Comparison of ENCODE assay signal across 8 cellular contexts in the genomic region with DNA sequence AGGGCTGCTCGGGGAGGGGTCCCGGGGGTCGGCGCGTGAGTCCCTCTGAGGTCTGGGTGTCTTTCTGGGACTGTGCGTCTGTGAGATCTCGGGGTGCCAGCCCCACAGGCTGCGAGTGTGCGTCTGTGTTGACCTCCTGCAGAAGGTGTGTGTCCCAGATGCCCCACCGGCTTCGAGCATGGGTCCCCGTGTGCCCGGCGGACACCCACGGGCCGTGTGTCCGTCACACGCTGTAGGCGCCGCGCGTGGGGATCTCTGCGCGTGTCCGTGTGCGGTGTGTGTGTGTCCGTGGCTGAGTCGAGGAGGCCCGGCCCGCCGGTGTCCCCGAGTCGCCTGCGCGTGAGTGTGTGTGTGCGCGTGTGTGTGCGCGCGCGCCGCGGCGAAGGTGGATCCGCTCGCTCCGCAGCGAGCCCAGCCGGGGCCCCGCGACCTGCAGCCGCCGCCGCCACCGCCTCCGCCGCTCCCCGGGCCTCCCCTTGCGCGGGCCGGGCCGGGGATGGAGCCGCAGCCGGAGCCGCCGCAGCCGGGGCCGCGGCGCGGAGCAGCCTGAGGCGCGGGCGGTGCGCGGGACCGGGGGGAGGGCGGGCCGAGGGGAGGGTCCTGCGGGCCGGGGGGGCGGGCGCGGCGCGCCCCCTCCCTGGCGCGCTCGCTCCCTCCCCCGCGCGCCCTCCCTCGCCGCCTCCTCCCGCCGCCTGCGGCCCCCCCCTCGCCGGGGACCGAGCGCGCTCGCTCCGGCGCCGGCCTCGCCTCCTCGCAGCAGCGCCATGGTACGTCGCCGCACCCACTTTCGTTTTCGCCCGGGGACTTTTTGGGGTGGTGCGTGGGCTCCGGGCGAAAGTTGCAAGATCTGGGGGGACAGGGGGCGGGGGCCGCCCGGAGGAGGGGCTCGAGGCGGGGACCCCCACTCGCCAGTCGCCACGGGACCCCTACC. TPM values are rescaled to one million over a fixed set of nuclear protein-coding genes. Genes with fewer than 3 reads are reported as not detected.
A peak's percentile ranks its signal among the peaks of the same experiment; 100 is the strongest.
DNase-seq lines count a peak whose midpoint lies in the region; ATAC-seq and TF ChIP-seq lines count a peak whose summit lies in the region.

No MANE protein-coding gene starts in this region.

- TF ChIP-seq CTCF in OCI-LY1 (IDR thresholded peaks at IDR 0.05; ENCODE audit: low read length) (no peak), foreskin fibroblast (IDR thresholded peaks at IDR 0.05; ENCODE audit: low read depth, low read length) (no peak), omental fat pad (IDR thresholded peaks at IDR 0.05) (no peak), upper lobe of left lung (IDR thresholded peaks at IDR 0.05) (peak in 1 of 6 experiments; percentile 14)

- peak overlapping the region; percentile 58; the same call in 1 of the 2 replicates for H3K9ac ChIP-seq in OCI-LY1 (ENCODE audit: low read length)

- no peak overlapping the region for H2AFZ ChIP-seq in OCI-LY1 (ENCODE audit: low read length)

- peak overlapping the region; percentile 67 for H3K4me3 ChIP-seq in OCI-LY1 (ENCODE audit: low read depth, low read length, poor library complexity, severe bottlenecking)
- peak overlapping the region; percentile 59 to 64 for H3K4me3 ChIP-seq in foreskin fibroblast (ENCODE audit: low read depth in 1 of 2, low read length in 2 of 2)
- H3K4me3 ChIP-seq in upper lobe of left lung = peak overlapping the region; percentile 89 to 99 (median 98)

- no peaks in the 10 kb centered on the region for H3K36me3 ChIP-seq in OCI-LY1 (ENCODE audit: insufficient read depth, low read length)
- no peaks in the 10 kb centered on the region for H3K36me3 ChIP-seq in upper lobe of left lung

- H3K4me1 ChIP-seq in OCI-LY1 (ENCODE audit: insufficient read depth, low read length, severe bottlenecking) (peaks cover 8% of the 10 kb centered on the region), upper lobe of left lung (peaks cover 20 to 36% (median 27%) of the 10 kb centered on the region in 4 donors)

- peak in 1 of 4 donors; percentile 45 for TF ChIP-seq POLR2A in upper lobe of left lung (IDR thresholded peaks at IDR 0.05)

- no peaks in the 10 kb centered on the region for H3K9me3 ChIP-seq in OCI-LY1 (ENCODE audit: low read length)
- no peaks in the 10 kb centered on the region for H3K9me3 ChIP-seq in upper lobe of left lung

- H3K4me2 ChIP-seq in OCI-LY1 (ENCODE audit: low read length) = peak overlapping the region; percentile 61

- no peak overlapping the region for H3K27ac ChIP-seq in OCI-LY1 (ENCODE audit: low read depth, low read length, poor library complexity, severe bottlenecking)
- peak overlapping the region; percentile 96 to 100 (median 98) for H3K27ac ChIP-seq in upper lobe of left lung

- no peak for TF ChIP-seq EP300 in upper lobe of left lung (IDR thresholded peaks at IDR 0.05)

- WGBS in upper lobe of left lung, 2 donors = 0% methylated on average over 6 to 9 of the region's 126 CpGs

- no peaks in the 10 kb centered on the region for H4K20me1 ChIP-seq in OCI-LY1 (ENCODE audit: insufficient read depth, low read length)

- H3K27me3 ChIP-seq in OCI-LY1 (ENCODE audit: insufficient read depth, low read length) (0 out of 2 replicates have a peak, but pooled peaks cover 18% of the 10 kb centered on the region), upper lobe of left lung (no peaks in the 10 kb centered on the region)

- ATAC-seq in omental fat pad (ENCODE audit: low FRiP score) = peak; percentile 41
- peak in 1 of 2 donors; percentile 78 for ATAC-seq in upper lobe of left lung (ENCODE audit: low FRiP score in 2 of 2)

- H3F3A ChIP-seq in OCI-LY1 (ENCODE audit: insufficient read depth, low read length) = no peaks in the 10 kb centered on the region

- H3K79me2 ChIP-seq in OCI-LY1 (ENCODE audit: insufficient read depth, low read length) = no peaks in the 10 kb centered on the region

- DNase-seq in NOMO-1 (lab: John Stamatoyannopoulos, UW; ENCODE audit: unreplicated experiment in 2 of 2) (peak; percentile 11 to 33), NOMO-1 treated with DMSO at 0.1 percent for 48 hours (lab: John Stamatoyannopoulos, UW; ENCODE audit: unreplicated experiment) (no peak), foreskin fibroblast (peak in 1 of 2 donors; percentile 83), omental fat pad (ENCODE audit: low spot score) (no peak), upper lobe of left lung (peak; percentile 57 to 95), DMS79 (lab: John Stamatoyannopoulos, UW) (no peak)
- peak; percentile 64 for DNase-seq in activated T-helper 9 cell treated with anti-CD3 and anti-CD28 coated beads, Interleukin-2, amount 50 U/mL, for 16 hours (ENCODE audit: low read depth)

- H3K9me2 ChIP-seq in OCI-LY1 (ENCODE audit: low read depth, low read length) = no peaks in the 10 kb centered on the region

RNA-seq across cellular contexts. Expression of gene NFIC, which starts 7.2 kb away (rescaled TPM):
- total RNA-seq in omental fat pad (10 to 100 TPM; 55.7 to 84.5 (median 65.5) TPM), upper lobe of left lung (100 to 1,000 TPM in 5 of 6 donors, 10 to 100 TPM in 1; 96.1 to 175 (median 154) TPM)

Comparison
In these comparisons a context has a peak if more than half of its experiments do, and no peak if none do; other contexts are left out.
1. DNase-seq: peak in NOMO-1 (2 of 2), activated T-helper 9 cell treated with anti-CD3 and anti-CD28 coated beads, Interleukin-2, amount 50 U/mL, for 16 hours (single experiment) and upper lobe of left lung (2 of 2); none in NOMO-1 treated with DMSO at 0.1 percent for 48 hours (single experiment), omental fat pad (single experiment) and DMS79 (single experiment).
2. Peak in every context shown above with its lines, with median percentiles within 50 percentile points of each other: H3K4me3 ChIP-seq.